ENCODE assay signal across 1 cellular context in the genomic region with DNA sequence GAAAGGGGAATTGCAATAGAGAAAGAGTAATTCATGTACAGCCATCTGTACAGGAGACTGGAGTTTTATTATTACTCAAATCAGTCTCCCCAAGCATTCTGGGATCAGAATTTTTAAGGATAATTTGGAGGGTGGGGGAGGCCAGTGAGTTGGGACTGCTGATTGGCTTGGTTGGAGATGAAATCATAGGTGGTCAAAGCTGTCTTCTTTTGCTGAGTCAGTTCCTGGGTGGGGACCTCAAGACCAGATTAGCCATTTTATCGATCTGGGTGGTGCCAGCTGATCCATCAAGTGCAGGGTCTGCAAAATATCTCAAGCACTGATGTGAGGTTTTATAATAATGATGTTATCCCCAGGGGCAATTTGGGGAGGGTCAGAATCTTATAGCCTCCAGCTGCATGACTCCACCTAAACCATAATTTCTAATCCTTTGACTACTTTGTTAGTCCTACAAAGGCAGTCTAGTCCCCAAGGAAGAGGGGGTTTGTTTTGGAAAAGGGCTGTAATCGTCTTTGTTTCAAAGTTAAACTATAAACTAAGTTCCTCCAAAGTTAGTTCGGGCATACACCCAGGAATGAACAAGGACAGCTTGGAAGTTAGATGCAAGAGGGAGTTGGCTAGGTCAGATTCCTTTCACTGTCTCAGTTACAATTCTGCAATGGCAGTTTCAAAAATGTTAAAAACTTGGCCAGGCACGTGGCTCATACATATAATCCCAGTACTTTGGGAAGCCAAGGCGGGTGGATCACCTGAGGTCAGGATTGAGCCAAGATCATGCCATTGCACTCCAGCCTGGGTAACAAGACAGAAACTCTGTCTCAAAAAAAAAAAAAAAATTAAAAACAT.
A peak's percentile ranks its signal among the peaks of the same experiment; 100 is the strongest.
TF ChIP-seq lines count a peak whose summit lies in the region.

No MANE protein-coding gene starts in this region.

TF ChIP-seq in HepG2, 621 proteins besides CTCF, POLR2A, EP300 and RAD21:
- TF ChIP-seq GATA4 (IDR thresholded peaks at IDR 0.05; ENCODE audit: borderline replicate concordance, low read depth) (no peak), MTF1 (CRISPR knock-in tag; IDR thresholded peaks at IDR 0.05) (no peak), TCF12 (IDR thresholded peaks at IDR 0.05) (no peak), TCF12 (CRISPR knock-in tag; IDR thresholded peaks at IDR 0.05) (no peak), GABPB1 (CRISPR knock-in tag; IDR thresholded peaks at IDR 0.05) (no peak), ZNF383 (CRISPR knock-in tag; IDR thresholded peaks at IDR 0.05; ENCODE audit: borderline replicate concordance) (no peak), KLF11 (CRISPR knock-in tag; IDR thresholded peaks at IDR 0.05) (no peak), PHF21A (CRISPR knock-in tag; IDR thresholded peaks at IDR 0.05) (no peak), IKZF1 (IDR thresholded peaks at IDR 0.05) (no peak), RBAK (CRISPR knock-in tag; IDR thresholded peaks at IDR 0.05) (no peak), ZNF556 (CRISPR knock-in tag; IDR thresholded peaks at IDR 0.05; ENCODE audit: borderline replicate concordance) (no peak), CREB1 (IDR thresholded peaks at IDR 0.05) (no peak), CREB1 (CRISPR knock-in tag; IDR thresholded peaks at IDR 0.05) (no peak), ZNF773 (CRISPR knock-in tag; IDR thresholded peaks at IDR 0.05; ENCODE audit: borderline replicate concordance) (no peak), MAFF (IDR thresholded peaks at IDR 0.05; ENCODE audit: low read depth, low read length) (0 out of 2 replicates have a peak, but pooled peaks have one; percentile 16), MAFK (conservative IDR thresholded peaks at IDR 0.05 in 1 of 2, IDR thresholded peaks at IDR 0.05 in 1 of 2; ENCODE audit: low read length in 2 of 2) (peak; percentile 32 to 73; a peak in 2 of 4 replicates), ZNF496 (CRISPR knock-in tag; IDR thresholded peaks at IDR 0.05; ENCODE audit: insufficient replicate concordance) (no peak), HOXA3 (CRISPR knock-in tag; IDR thresholded peaks at IDR 0.05) (no peak)
- TF ChIP-seq, protein P1, sequence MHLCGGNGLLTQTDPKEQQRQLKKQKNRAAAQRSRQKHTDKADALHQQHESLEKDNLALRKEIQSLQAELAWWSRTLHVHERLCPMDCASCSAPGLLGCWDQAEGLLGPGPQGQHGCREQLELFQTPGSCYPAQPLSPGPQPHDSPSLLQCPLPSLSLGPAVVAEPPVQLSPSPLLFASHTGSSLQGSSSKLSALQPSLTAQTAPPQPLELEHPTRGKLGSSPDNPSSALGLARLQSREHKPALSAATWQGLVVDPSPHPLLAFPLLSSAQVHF (CRISPR knock-in tag; IDR thresholded peaks at IDR 0.05), result no peak
- TF ChIP-seq, protein P2, sequence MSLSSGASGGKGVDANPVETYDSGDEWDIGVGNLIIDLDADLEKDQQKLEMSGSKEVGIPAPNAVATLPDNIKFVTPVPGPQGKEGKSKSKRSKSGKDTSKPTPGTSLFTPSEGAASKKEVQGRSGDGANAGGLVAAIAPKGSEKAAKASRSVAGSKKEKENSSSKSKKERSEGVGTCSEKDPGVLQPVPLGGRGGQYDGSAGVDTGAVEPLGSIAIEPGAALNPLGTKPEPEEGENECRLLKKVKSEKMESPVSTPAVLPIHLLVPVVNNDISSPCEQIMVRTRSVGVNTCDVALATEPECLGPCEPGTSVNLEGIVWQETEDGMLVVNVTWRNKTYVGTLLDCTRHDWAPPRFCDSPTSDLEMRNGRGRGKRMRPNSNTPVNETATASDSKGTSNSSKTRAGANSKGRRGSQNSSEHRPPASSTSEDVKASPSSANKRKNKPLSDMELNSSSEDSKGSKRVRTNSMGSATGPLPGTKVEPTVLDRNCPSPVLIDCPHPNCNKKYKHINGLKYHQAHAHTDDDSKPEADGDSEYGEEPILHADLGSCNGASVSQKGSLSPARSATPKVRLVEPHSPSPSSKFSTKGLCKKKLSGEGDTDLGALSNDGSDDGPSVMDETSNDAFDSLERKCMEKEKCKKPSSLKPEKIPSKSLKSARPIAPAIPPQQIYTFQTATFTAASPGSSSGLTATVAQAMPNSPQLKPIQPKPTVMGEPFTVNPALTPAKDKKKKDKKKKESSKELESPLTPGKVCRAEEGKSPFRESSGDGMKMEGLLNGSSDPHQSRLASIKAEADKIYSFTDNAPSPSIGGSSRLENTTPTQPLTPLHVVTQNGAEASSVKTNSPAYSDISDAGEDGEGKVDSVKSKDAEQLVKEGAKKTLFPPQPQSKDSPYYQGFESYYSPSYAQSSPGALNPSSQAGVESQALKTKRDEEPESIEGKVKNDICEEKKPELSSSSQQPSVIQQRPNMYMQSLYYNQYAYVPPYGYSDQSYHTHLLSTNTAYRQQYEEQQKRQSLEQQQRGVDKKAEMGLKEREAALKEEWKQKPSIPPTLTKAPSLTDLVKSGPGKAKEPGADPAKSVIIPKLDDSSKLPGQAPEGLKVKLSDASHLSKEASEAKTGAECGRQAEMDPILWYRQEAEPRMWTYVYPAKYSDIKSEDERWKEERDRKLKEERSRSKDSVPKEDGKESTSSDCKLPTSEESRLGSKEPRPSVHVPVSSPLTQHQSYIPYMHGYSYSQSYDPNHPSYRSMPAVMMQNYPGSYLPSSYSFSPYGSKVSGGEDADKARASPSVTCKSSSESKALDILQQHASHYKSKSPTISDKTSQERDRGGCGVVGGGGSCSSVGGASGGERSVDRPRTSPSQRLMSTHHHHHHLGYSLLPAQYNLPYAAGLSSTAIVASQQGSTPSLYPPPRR (CRISPR knock-in tag; IDR thresholded peaks at IDR 0.05; ENCODE audit: borderline replicate concordance), result no peak
